ENCODE assay signal across 1 cellular context in the genomic region with DNA sequence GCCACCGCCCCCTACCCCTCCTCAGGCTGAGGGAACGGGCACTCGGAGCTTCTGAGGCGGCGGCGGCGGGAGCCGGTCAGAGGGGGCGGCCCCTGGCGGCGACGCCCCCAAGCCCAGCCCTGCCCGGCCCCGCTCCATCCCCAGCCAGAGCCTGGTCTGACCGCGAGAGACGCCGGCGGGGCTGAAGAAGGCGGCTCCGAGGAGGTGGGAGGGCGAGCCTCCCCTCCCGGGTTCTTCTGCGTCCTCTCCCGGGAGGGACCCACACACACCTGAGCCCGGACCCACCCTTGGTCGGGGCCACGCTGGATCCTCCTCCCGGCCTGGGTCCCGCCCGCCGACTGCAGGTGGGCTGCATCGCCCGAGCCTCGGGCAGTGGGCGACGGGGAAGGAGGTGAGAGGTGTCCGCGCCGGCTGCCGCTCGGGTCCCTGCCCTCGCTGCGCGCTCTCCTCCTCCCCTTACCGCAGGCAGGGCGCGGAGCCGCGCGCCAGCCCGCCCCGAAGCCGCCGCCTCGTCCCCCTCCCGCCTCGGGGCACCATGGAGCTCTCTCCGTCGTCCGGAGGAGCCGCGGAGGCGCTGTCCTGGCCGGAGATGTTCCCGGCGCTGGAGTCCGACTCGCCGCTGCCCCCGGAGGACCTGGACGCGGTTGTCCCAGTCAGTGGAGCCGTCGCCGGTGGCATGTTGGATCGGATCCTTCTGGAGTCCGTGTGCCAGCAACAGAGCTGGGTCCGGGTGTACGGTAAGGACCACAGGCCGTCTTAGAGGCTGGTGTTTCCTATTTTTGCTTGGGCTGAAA.
TF ChIP-seq lines count a peak whose summit lies in the region.

TSS of gene RASAL2 (plus strand) at position 147 of the 794 bp plus-strand sequence. CDS start at position 536, 389 bp downstream.

TF ChIP-seq in HepG2, 621 proteins besides CTCF, POLR2A, EP300 and RAD21 (continued from another document and continues in another):
- TF ChIP-seq, protein P1, sequence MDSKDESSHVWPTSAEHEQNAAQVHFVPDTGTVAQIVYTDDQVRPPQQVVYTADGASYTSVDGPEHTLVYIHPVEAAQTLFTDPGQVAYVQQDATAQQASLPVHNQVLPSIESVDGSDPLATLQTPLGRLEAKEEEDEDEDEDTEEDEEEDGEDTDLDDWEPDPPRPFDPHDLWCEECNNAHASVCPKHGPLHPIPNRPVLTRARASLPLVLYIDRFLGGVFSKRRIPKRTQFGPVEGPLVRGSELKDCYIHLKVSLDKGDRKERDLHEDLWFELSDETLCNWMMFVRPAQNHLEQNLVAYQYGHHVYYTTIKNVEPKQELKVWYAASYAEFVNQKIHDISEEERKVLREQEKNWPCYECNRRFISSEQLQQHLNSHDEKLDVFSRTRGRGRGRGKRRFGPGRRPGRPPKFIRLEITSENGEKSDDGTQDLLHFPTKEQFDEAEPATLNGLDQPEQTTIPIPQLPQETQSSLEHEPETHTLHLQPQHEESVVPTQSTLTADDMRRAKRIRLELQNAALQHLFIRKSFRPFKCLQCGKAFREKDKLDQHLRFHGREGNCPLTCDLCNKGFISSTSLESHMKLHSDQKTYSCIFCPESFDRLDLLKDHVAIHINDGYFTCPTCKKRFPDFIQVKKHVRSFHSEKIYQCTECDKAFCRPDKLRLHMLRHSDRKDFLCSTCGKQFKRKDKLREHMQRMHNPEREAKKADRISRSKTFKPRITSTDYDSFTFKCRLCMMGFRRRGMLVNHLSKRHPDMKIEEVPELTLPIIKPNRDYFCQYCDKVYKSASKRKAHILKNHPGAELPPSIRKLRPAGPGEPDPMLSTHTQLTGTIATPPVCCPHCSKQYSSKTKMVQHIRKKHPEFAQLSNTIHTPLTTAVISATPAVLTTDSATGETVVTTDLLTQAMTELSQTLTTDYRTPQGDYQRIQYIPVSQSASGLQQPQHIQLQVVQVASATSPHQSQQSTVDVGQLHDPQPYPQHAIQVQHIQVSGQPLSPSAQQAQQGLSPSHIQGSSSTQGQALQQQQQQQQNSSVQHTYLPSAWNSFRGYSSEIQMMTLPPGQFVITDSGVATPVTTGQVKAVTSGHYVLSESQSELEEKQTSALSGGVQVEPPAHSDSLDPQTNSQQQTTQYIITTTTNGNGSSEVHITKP (CRISPR knock-in tag; IDR thresholded peaks at IDR 0.05; ENCODE audit: low read depth): no peak
- TF ChIP-seq ARID5B (CRISPR knock-in tag; IDR thresholded peaks at IDR 0.05): no peak
- no peak for TF ChIP-seq ZFP36L2 (CRISPR knock-in tag; IDR thresholded peaks at IDR 0.05)
- TF ChIP-seq MLLT10 (CRISPR knock-in tag; IDR thresholded peaks at IDR 0.05): no peak
- no peak for TF ChIP-seq DPF2 (CRISPR knock-in tag; IDR thresholded peaks at IDR 0.05; ENCODE audit: borderline replicate concordance, low read depth)
- TF ChIP-seq GFI1 (CRISPR knock-in tag; IDR thresholded peaks at IDR 0.05; ENCODE audit: borderline replicate concordance): peak; percentile 37; the same call in 1 of the 2 replicates
- TF ChIP-seq BRCA1 (CRISPR knock-in tag; IDR thresholded peaks at IDR 0.05): no peak
- TF ChIP-seq U2AF2 (IDR thresholded peaks at IDR 0.05; ENCODE audit: low read depth, low read length): no peak
- no peak for TF ChIP-seq DNMT3B (CRISPR knock-in tag; conservative IDR thresholded peaks at IDR 0.05)
- TF ChIP-seq, protein P2, sequence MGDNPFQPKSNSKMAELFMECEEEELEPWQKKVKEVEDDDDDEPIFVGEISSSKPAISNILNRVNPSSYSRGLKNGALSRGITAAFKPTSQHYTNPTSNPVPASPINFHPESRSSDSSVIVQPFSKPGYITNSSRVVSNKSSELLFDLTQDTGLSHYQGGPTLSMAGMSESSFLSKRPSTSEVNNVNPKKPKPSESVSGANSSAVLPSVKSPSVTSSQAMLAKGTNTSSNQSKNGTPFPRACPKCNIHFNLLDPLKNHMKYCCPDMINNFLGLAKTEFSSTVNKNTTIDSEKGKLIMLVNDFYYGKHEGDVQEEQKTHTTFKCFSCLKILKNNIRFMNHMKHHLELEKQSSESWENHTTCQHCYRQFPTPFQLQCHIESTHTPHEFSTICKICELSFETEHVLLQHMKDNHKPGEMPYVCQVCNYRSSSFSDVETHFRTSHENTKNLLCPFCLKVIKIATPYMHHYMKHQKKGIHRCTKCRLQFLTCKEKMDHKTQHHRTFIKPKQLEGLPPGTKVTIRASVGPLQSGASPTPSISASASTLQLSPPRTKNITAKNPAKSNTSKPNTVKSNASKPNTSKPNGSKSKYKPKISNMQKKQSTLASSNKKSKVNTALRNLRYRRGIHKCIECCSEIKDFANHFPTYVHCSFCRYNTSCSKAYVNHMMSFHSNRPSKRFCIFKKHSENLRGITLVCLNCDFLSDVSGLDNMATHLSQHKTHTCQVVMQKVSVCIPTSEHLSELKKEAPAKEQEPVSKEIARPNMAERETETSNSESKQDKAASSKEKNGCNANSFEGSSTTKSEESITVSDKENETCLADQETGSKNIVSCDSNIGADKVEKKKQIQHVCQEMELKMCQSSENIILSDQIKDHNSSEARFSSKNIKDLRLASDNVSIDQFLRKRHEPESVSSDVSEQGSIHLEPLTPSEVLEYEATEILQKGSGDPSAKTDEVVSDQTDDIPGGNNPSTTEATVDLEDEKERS (CRISPR knock-in tag; IDR thresholded peaks at IDR 0.05): no peak
- TF ChIP-seq BCL3 (CRISPR knock-in tag; IDR thresholded peaks at IDR 0.05): peak; percentile 60; the same call in 1 of the 2 replicates
- TF ChIP-seq ZNF180 (CRISPR knock-in tag; IDR thresholded peaks at IDR 0.05; ENCODE audit: borderline replicate concordance, low read depth): no peak
- no peak for TF ChIP-seq CBX2 (IDR thresholded peaks at IDR 0.05; ENCODE audit: low read depth, low read length)
- TF ChIP-seq CBX2 (CRISPR knock-in tag; IDR thresholded peaks at IDR 0.05; ENCODE audit: low read depth): no peak
- TF ChIP-seq TP53 (CRISPR knock-in tag; conservative IDR thresholded peaks at IDR 0.05): no peak
- TF ChIP-seq ZNF678 (CRISPR knock-in tag; IDR thresholded peaks at IDR 0.05): 0 out of 2 replicates have a peak, but pooled peaks have one; percentile 57
- no peak for TF ChIP-seq SRSF9 (IDR thresholded peaks at IDR 0.05; ENCODE audit: borderline replicate concordance, insufficient read depth, low read depth, low read length, poor library complexity, severe bottlenecking)
- peak; percentile 52; the same call in 1 of the 2 replicates for TF ChIP-seq ZNF556 (CRISPR knock-in tag; IDR thresholded peaks at IDR 0.05; ENCODE audit: borderline replicate concordance)
- no peak for TF ChIP-seq GPBP1L1 (CRISPR knock-in tag; IDR thresholded peaks at IDR 0.05)
- TF ChIP-seq ZNF777 (CRISPR knock-in tag; IDR thresholded peaks at IDR 0.05): peak; percentile 78
- TF ChIP-seq SIN3B (IDR thresholded peaks at IDR 0.05; ENCODE audit: low read length): no peak
- no peak for TF ChIP-seq ZNF280B (CRISPR knock-in tag; IDR thresholded peaks at IDR 0.05; ENCODE audit: borderline replicate concordance)
- no peak for TF ChIP-seq HHEX (CRISPR knock-in tag; IDR thresholded peaks at IDR 0.05)
- no peak for TF ChIP-seq HIVEP1 (CRISPR knock-in tag; IDR thresholded peaks at IDR 0.05)
- TF ChIP-seq, protein P3, sequence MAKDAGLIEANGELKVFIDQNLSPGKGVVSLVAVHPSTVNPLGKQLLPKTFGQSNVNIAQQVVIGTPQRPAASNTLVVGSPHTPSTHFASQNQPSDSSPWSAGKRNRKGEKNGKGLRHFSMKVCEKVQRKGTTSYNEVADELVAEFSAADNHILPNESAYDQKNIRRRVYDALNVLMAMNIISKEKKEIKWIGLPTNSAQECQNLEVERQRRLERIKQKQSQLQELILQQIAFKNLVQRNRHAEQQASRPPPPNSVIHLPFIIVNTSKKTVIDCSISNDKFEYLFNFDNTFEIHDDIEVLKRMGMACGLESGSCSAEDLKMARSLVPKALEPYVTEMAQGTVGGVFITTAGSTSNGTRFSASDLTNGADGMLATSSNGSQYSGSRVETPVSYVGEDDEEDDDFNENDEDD (CRISPR knock-in tag; IDR thresholded peaks at IDR 0.05; ENCODE audit: borderline replicate concordance): peak; percentile 55; the same call in 1 of the 2 replicates
- TF ChIP-seq, protein P4, sequence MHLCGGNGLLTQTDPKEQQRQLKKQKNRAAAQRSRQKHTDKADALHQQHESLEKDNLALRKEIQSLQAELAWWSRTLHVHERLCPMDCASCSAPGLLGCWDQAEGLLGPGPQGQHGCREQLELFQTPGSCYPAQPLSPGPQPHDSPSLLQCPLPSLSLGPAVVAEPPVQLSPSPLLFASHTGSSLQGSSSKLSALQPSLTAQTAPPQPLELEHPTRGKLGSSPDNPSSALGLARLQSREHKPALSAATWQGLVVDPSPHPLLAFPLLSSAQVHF (CRISPR knock-in tag; IDR thresholded peaks at IDR 0.05): no peak
- no peak for TF ChIP-seq TERF1 (CRISPR knock-in tag; IDR thresholded peaks at IDR 0.05)
- TF ChIP-seq, protein P5, sequence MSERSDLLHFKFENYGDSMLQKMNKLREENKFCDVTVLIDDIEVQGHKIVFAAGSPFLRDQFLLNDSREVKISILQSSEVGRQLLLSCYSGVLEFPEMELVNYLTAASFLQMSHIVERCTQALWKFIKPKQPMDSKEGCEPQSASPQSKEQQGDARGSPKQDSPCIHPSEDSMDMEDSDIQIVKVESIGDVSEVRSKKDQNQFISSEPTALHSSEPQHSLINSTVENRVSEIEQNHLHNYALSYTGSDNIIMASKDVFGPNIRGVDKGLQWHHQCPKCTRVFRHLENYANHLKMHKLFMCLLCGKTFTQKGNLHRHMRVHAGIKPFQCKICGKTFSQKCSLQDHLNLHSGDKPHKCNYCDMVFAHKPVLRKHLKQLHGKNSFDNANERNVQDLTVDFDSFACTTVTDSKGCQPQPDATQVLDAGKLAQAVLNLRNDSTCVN (CRISPR knock-in tag; IDR thresholded peaks at IDR 0.05; ENCODE audit: borderline replicate concordance): 0 out of 2 replicates have a peak, but pooled peaks have one; percentile 39
- TF ChIP-seq ARNT2 (CRISPR knock-in tag; IDR thresholded peaks at IDR 0.05; ENCODE audit: low read depth): peak; percentile 40; the same call in 1 of the 2 replicates
- TF ChIP-seq ZNF720 (CRISPR knock-in tag; IDR thresholded peaks at IDR 0.05): no peak
- TF ChIP-seq NR2F1 (CRISPR knock-in tag; IDR thresholded peaks at IDR 0.05): no peak
- 0 out of 2 replicates have a peak, but pooled peaks have one; percentile 29 for TF ChIP-seq ZBTB20 (CRISPR knock-in tag; IDR thresholded peaks at IDR 0.05; ENCODE audit: borderline replicate concordance, low read depth)
- TF ChIP-seq ZNF530 (CRISPR knock-in tag; IDR thresholded peaks at IDR 0.05; ENCODE audit: low read depth): no peak
